ENCODE assay signal across 1 cellular context in the genomic region with DNA sequence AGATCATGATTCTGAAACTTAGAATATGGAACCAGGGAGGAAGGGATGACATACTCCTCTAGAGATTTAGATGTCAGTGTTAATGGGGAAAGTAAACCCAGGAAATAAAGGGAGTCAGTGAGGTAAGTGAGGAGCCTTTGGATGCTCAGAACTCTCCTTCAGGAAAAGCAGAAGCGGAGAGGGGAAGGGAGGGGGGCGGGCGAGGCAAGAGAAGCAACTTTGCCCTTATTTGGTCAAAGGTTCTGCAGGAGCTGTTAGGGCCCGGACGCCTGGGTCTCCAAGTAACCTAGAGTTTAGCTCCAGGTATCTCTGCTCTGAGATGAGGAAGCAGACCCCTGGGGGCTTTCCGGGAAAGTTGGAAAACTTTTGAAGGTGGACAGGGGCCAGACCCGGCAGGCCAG.
TF ChIP-seq lines count a peak whose summit lies in the region.

No MANE protein-coding gene starts in this region.

TF ChIP-seq in K562, 482 proteins besides CTCF, POLR2A, EP300 and RAD21:
- TF ChIP-seq SRF (CRISPR knock-in tag; IDR thresholded peaks at IDR 0.05) = peak; percentile 76 to 96; a peak in 3 of 4 replicates
- no peak for TF ChIP-seq TSC22D4 (tag; IDR thresholded peaks at IDR 0.05)
- no peak for TF ChIP-seq SMC3 (conservative IDR thresholded peaks at IDR 0.05; ENCODE audit: insufficient read depth, low read depth, low read length)
- peak; percentile 15 for TF ChIP-seq ZFP36 (IDR thresholded peaks at IDR 0.05; ENCODE audit: low read depth, low read length, partially characterized antibody)
- TF ChIP-seq ARID2 (IDR thresholded peaks at IDR 0.05) = no peak
- TF ChIP-seq, protein P1, sequence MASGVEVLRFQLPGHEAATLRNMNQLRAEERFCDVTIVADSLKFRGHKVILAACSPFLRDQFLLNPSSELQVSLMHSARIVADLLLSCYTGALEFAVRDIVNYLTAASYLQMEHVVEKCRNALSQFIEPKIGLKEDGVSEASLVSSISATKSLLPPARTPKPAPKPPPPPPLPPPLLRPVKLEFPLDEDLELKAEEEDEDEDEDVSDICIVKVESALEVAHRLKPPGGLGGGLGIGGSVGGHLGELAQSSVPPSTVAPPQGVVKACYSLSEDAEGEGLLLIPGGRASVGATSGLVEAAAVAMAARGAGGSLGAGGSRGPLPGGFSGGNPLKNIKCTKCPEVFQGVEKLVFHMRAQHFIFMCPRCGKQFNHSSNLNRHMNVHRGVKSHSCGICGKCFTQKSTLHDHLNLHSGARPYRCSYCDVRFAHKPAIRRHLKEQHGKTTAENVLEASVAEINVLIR (CRISPR knock-in tag; IDR thresholded peaks at IDR 0.05) = no peak
- TF ChIP-seq SPI1 (IDR thresholded peaks at IDR 0.05; ENCODE audit: borderline replicate concordance, low read depth, low read length) = peak; percentile 46; the same call in 1 of the 2 replicates
- TF ChIP-seq, protein P2, sequence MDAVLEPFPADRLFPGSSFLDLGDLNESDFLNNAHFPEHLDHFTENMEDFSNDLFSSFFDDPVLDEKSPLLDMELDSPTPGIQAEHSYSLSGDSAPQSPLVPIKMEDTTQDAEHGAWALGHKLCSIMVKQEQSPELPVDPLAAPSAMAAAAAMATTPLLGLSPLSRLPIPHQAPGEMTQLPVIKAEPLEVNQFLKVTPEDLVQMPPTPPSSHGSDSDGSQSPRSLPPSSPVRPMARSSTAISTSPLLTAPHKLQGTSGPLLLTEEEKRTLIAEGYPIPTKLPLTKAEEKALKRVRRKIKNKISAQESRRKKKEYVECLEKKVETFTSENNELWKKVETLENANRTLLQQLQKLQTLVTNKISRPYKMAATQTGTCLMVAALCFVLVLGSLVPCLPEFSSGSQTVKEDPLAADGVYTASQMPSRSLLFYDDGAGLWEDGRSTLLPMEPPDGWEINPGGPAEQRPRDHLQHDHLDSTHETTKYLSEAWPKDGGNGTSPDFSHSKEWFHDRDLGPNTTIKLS (IDR thresholded peaks at IDR 0.05; ENCODE audit: borderline replicate concordance, low read depth) = no peak
- TF ChIP-seq NR3C1 (CRISPR knock-in tag; IDR thresholded peaks at IDR 0.05) = no peak
- no peak for TF ChIP-seq L3MBTL2 (IDR thresholded peaks at IDR 0.05)
- TF ChIP-seq, protein P3, sequence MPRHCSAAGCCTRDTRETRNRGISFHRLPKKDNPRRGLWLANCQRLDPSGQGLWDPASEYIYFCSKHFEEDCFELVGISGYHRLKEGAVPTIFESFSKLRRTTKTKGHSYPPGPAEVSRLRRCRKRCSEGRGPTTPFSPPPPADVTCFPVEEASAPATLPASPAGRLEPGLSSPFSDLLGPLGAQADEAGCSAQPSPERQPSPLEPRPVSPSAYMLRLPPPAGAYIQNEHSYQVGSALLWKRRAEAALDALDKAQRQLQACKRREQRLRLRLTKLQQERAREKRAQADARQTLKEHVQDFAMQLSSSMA (CRISPR knock-in tag; IDR thresholded peaks at IDR 0.05) = no peak
- no peak for TF ChIP-seq ATF7 (IDR thresholded peaks at IDR 0.05)
- TF ChIP-seq, protein P4, sequence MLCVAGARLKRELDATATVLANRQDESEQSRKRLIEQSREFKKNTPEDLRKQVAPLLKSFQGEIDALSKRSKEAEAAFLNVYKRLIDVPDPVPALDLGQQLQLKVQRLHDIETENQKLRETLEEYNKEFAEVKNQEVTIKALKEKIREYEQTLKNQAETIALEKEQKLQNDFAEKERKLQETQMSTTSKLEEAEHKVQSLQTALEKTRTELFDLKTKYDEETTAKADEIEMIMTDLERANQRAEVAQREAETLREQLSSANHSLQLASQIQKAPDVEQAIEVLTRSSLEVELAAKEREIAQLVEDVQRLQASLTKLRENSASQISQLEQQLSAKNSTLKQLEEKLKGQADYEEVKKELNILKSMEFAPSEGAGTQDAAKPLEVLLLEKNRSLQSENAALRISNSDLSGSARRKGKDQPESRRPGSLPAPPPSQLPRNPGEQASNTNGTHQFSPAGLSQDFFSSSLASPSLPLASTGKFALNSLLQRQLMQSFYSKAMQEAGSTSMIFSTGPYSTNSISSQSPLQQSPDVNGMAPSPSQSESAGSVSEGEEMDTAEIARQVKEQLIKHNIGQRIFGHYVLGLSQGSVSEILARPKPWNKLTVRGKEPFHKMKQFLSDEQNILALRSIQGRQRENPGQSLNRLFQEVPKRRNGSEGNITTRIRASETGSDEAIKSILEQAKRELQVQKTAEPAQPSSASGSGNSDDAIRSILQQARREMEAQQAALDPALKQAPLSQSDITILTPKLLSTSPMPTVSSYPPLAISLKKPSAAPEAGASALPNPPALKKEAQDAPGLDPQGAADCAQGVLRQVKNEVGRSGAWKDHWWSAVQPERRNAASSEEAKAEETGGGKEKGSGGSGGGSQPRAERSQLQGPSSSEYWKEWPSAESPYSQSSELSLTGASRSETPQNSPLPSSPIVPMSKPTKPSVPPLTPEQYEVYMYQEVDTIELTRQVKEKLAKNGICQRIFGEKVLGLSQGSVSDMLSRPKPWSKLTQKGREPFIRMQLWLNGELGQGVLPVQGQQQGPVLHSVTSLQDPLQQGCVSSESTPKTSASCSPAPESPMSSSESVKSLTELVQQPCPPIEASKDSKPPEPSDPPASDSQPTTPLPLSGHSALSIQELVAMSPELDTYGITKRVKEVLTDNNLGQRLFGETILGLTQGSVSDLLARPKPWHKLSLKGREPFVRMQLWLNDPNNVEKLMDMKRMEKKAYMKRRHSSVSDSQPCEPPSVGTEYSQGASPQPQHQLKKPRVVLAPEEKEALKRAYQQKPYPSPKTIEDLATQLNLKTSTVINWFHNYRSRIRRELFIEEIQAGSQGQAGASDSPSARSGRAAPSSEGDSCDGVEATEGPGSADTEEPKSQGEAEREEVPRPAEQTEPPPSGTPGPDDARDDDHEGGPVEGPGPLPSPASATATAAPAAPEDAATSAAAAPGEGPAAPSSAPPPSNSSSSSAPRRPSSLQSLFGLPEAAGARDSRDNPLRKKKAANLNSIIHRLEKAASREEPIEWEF (CRISPR knock-in tag; IDR thresholded peaks at IDR 0.05) = no peak
